8 cellular contexts compared by ENCODE assay signal in the genomic region with DNA sequence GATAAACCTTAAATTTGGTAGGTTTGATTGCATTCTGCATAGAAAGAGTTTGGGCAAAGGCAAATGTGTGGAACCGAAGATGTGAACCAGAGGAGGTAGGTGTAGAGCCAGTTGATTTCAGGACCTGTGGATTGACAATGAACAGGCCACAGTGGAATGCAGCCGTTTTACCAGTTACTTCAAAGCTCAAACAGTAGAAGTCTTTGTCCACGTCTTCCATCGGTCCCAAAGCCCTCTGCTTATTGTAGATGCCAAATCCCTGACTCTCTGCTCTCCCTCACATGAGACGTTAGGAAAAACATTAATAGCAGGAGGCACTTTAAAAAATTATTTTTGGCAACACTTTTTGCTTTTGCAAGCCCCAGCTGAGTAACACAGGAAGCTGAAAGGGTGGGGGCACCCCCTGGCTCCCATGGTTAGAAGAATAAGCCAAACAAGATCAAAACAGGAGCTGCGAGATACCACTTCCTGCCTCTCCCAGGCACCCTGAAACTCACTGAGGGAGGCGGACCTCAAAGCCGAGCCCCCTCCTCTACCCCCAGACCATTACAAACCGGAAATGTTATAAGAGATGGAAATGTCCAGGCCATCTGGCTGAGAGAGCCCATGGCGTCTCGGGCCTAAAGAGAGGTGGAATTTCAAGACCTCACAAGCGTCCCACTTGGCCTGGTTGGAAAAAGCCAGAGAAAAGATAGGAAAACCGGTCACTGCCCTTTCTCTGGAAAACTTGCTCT. TPM values are rescaled to one million over a fixed set of nuclear protein-coding genes. Genes with fewer than 3 reads are reported as not detected.
A peak's percentile ranks its signal among the peaks of the same experiment; 100 is the strongest.
DNase-seq lines count a peak whose midpoint lies in the region; ATAC-seq and TF ChIP-seq lines count a peak whose summit lies in the region.

No MANE protein-coding gene starts in this region.

- H3K4me3 Mint-ChIP-seq in activated CD8-positive, alpha-beta memory T cell treated with anti-CD3 and anti-CD28 coated beads, Interleukin-2, amount 10 ng/mL, durations not matched to agents 7 days and 5 days: no peak overlapping the region

- H3K9me3 ChIP-seq in esophagus muscularis mucosa: no peaks in the 10 kb centered on the region
- H3K9me3 ChIP-seq in ovary: no peaks in the 10 kb centered on the region
- no peaks in the 10 kb centered on the region for H3K9me3 ChIP-seq in tibial artery

- H3K27ac Mint-ChIP-seq in activated CD8-positive, alpha-beta memory T cell treated with anti-CD3 and anti-CD28 coated beads, Interleukin-2, amount 10 ng/mL, durations not matched to agents 7 days and 5 days: no peak overlapping the region

- H3K27me3 Mint-ChIP-seq in activated CD8-positive, alpha-beta memory T cell treated with anti-CD3 and anti-CD28 coated beads, Interleukin-2, amount 10 ng/mL, durations not matched to agents 7 days and 5 days: no peaks in the 10 kb centered on the region

- H3K36me3 ChIP-seq in esophagus muscularis mucosa (no peaks in the 10 kb centered on the region), ovary (no peaks in the 10 kb centered on the region), tibial artery (no peaks in the 10 kb centered on the region)

- H3K36me3 Mint-ChIP-seq in activated CD8-positive, alpha-beta memory T cell treated with anti-CD3 and anti-CD28 coated beads, Interleukin-2, amount 10 ng/mL, durations not matched to agents 7 days and 5 days: peaks cover 25% of the 10 kb centered on the region

- H3K4me1 Mint-ChIP-seq in activated CD8-positive, alpha-beta memory T cell treated with anti-CD3 and anti-CD28 coated beads, Interleukin-2, amount 10 ng/mL, durations not matched to agents 7 days and 5 days: peaks cover 41% of the 10 kb centered on the region

- CTCF ChIA-PET in activated CD8-positive, alpha-beta memory T cell treated with anti-CD3 and anti-CD28 coated beads, Interleukin-2, amount 10 ng/mL, durations not matched to agents 7 days and 5 days (lab: Charles Lee): interaction anchor here (0.8 to 5.4 kb wide), 8 partner anchors 11 to 76 kb away, joined by 3 to 105 read pairs (median 8); partner anchors contain the start of genes C1orf74, IRF6 and TRAF3IP3

- H3K27ac ChIP-seq in esophagus muscularis mucosa (replicated peaks in 1 of 4) (peak overlapping the region; percentile 67 to 83 (median 74)), ovary (no peak overlapping the region), tibial artery (peak overlapping the region; percentile 77 to 81)

- TF ChIP-seq CTCF in esophagus muscularis mucosa (IDR thresholded peaks at IDR 0.05): no peak
- no peak for TF ChIP-seq CTCF in ovary (IDR thresholded peaks at IDR 0.05)
- TF ChIP-seq CTCF in tibial artery (IDR thresholded peaks at IDR 0.05): peak in 1 of 2 experiments; percentile 5

- TF ChIP-seq POLR2A in esophagus muscularis mucosa (IDR thresholded peaks at IDR 0.05; ENCODE audit: low read depth): no peak
- no peak for TF ChIP-seq POLR2A in ovary (IDR thresholded peaks at IDR 0.05)

- H3K4me1 ChIP-seq in esophagus muscularis mucosa (peaks cover 23 to 44% (median 40%) of the 10 kb centered on the region in 4 donors), ovary (ENCODE audit: insufficient read depth) (peaks cover 5% of the 10 kb centered on the region), tibial artery (peaks cover 0 to 25% (median 23%) of the 10 kb centered on the region in 4 donors)

- peak overlapping the region; percentile 17 to 38 (median 22) for H3K4me3 ChIP-seq in esophagus muscularis mucosa
- no peak overlapping the region for H3K4me3 ChIP-seq in ovary
- peak overlapping the region; percentile 7 to 28 for H3K4me3 ChIP-seq in tibial artery

- DNase-seq in COLO829 (ENCODE audit: low spot score) (peak; percentile 99), M059J (ENCODE audit: low read depth) (peak; percentile 91), esophagus muscularis mucosa (ENCODE audit: extremely low spot score) (peak; percentile 94), ovary (peak; percentile 31 to 60 (median 43)), tibial artery (peak; percentile 90), NCI-H446 treated with DMSO at 0.1 percent for 48 hours (lab: John Stamatoyannopoulos, UW) (no peak)
- peak; percentile 92 for DNase-seq in activated CD8-positive, alpha-beta memory T cell treated with anti-CD3 and anti-CD28 coated beads, Interleukin-2, amount 10 ng/mL, durations not matched to agents 7 days and 5 days

- H3K27me3 ChIP-seq in esophagus muscularis mucosa (no peaks in the 10 kb centered on the region), ovary (no peaks in the 10 kb centered on the region), tibial artery (no peaks in the 10 kb centered on the region)

- WGBS in esophagus muscularis mucosa: 10% methylated on average over 13 of the region's 13 CpGs
- 7 to 15% (median 9%) methylated on average over 13 of the region's 13 CpGs for WGBS in ovary, 3 donors

- ATAC-seq in GM21619 (IDR thresholded peaks at IDR 0.05; ENCODE audit: unreplicated experiment): peak; percentile 80
- peak; percentile 65 for ATAC-seq in activated CD8-positive, alpha-beta memory T cell treated with anti-CD3 and anti-CD28 coated beads, Interleukin-2, amount 10 ng/mL, durations not matched to agents 7 days and 5 days

- TF ChIP-seq EP300 in esophagus muscularis mucosa (IDR thresholded peaks at IDR 0.05) (no peak), ovary (IDR thresholded peaks at IDR 0.05) (no peak)

- intact Hi-C loops in esophagus muscularis mucosa (cut with DNase I): no loop called here
- intact Hi-C loops in ovary (cut with DNase I): no loop called here
- intact Hi-C loops in tibial artery (cut with DNase I; ENCODE audit: low total_unique reads): no loop called here

- no peaks in the 10 kb centered on the region for H3K9me3 Mint-ChIP-seq in activated CD8-positive, alpha-beta memory T cell treated with anti-CD3 and anti-CD28 coated beads, Interleukin-2, amount 10 ng/mL, durations not matched to agents 7 days and 5 days (ENCODE audit: low read depth)

RNA-seq across cellular contexts. Expression of gene TRAF3IP3, which starts 13.5 kb away (rescaled TPM):
- total RNA-seq in M059J (2014; rRNA removed; shearing (Covaris generic)): not detected in 2 replicates
- 100 to 1,000 TPM; 351 to 406 TPM for total RNA-seq in activated CD8-positive, alpha-beta memory T cell treated with anti-CD3 and anti-CD28 coated beads, Interleukin-2, amount 10 ng/mL, durations not matched to agents 7 days and 5 days
- total RNA-seq in esophagus muscularis mucosa (1 to 10 TPM; 1.0 to 4.3 (median 2.8) TPM), ovary (1 to 10 TPM in 5 of 7 donors, under 1 TPM in 2; 0.34 to 2.4 (median 1.4) TPM)
- 1 to 10 TPM; 1.2 to 5.6 TPM for polyA plus RNA-seq in ovary

RNA-seq across cellular contexts. Expression of gene C1orf74, which starts 15.0 kb away (rescaled TPM):
- total RNA-seq in M059J (2014; rRNA removed; shearing (Covaris generic)): 4.0 and 5.7 TPM in 2 replicates
- 1 to 10 TPM; 2.8 to 3.0 TPM for total RNA-seq in activated CD8-positive, alpha-beta memory T cell treated with anti-CD3 and anti-CD28 coated beads, Interleukin-2, amount 10 ng/mL, durations not matched to agents 7 days and 5 days
- 1 to 10 TPM in 2 of 4 donors, under 1 TPM in 2; 0.42 to 1.6 (median 0.86) TPM for total RNA-seq in esophagus muscularis mucosa
- 1 to 10 TPM in 5 of 7 donors, under 1 TPM in 2; 0.83 to 1.6 (median 1.4) TPM for total RNA-seq in ovary
- 1 to 10 TPM in 1 of 2 donors, under 1 TPM in 1; 0.62 to 2.5 TPM for polyA plus RNA-seq in ovary

RNA-seq across cellular contexts. Expression of gene IRF6, which starts 36.6 kb away (rescaled TPM):
- total RNA-seq in M059J (2014; rRNA removed; shearing (Covaris generic)): 0.39 and 0.47 TPM in 2 replicates
- total RNA-seq in activated CD8-positive, alpha-beta memory T cell treated with anti-CD3 and anti-CD28 coated beads, Interleukin-2, amount 10 ng/mL, durations not matched to agents 7 days and 5 days: 1 to 10 TPM; 1.3 to 1.7 TPM
- 1 to 10 TPM in 1 of 4 donors, under 1 TPM in 3; 0.46 to 1.2 (median 0.75) TPM for total RNA-seq in esophagus muscularis mucosa
- total RNA-seq in ovary: 10 to 100 TPM in 1 of 7 donors, 1 to 10 TPM in 6; 2.5 to 24.2 (median 5.4) TPM
- 1 to 10 TPM in 1 of 2 donors, under 1 TPM in 1; 0.80 to 2.5 TPM for polyA plus RNA-seq in ovary

RNA-seq across cellular contexts. Expression of gene UTP25, which starts 58.4 kb away (rescaled TPM):
- total RNA-seq in M059J (2014; rRNA removed; shearing (Covaris generic)): 5.9 and 7.8 TPM in 2 replicates
- total RNA-seq in activated CD8-positive, alpha-beta memory T cell treated with anti-CD3 and anti-CD28 coated beads, Interleukin-2, amount 10 ng/mL, durations not matched to agents 7 days and 5 days: 1 to 10 TPM; 4.7 to 9.7 TPM
- total RNA-seq in esophagus muscularis mucosa (1 to 10 TPM; 3.7 to 8.0 (median 7.3) TPM), ovary (1 to 10 TPM; 6.0 to 9.9 (median 8.4) TPM)
- polyA plus RNA-seq in ovary: 1 to 10 TPM; 4.3 to 8.1 TPM

Comparison
In these comparisons a context has a peak if more than half of its experiments do, and no peak if none do; other contexts are left out.
1. H3K27ac ChIP-seq: peak in esophagus muscularis mucosa (4 of 4) and tibial artery (2 of 2); none in ovary (0 of 2).
2. RNA of gene TRAF3IP3, which starts 13.5 kb away (total RNA-seq): 351 to 406 TPM in activated CD8-positive, alpha-beta memory T cell treated with anti-CD3 and anti-CD28 coated beads, Interleukin-2, amount 10 ng/mL, durations not matched to agents 7 days and 5 days; 1.0 to 4.3 TPM in esophagus muscularis mucosa, 0.34 to 2.4 TPM in ovary and not detected in M059J; every median in the first group is over 10 times any median in the second.